ENCODE assay signal across 13 cellular contexts in genomic region chr22:17281026-17281809, GRCh38.
DNase-seq lines count a peak whose midpoint lies in the region; ATAC-seq lines count a peak whose summit lies in the region.
"Had no signal": no experiment of that assay in that cellular context is flagged by ENCODE, and none has a peak within 500 bp of the region (broad histone marks: within the 10 kb centered on the region; RNA-seq: fewer than 3 reads in every experiment).

No MANE protein-coding gene starts in this region.

- ATAC-seq in GM19452 (IDR thresholded peaks at IDR 0.05; ENCODE audit: unreplicated experiment) (peak; percentile 47), T-helper 17 cell (peak; percentile 51), HG02798 (IDR thresholded peaks at IDR 0.05; ENCODE audit: poor library complexity, unreplicated experiment) (no peak)
- ATAC-seq: gastrocnemius medialis had no signal

- peak overlapping the region; percentile 5 for H3K4me3 Mint-ChIP-seq in T-helper 17 cell

- DNase-seq in DMS53 (lab: John Stamatoyannopoulos, UW): peak; percentile 65
- DNase-seq in T-helper 17 cell: no peak
- peak; percentile 4 for DNase-seq in medulla oblongata (ENCODE audit: extremely low spot score)
- DNase-seq in activated gamma-delta T cell treated with Interleukin-2 at 50 U/mL for 16 hours: no peak
- DNase-seq in NCI-H2171 treated with DMSO at 0.1 percent for 48 hours (lab: John Stamatoyannopoulos, UW): no peak
- no peak for DNase-seq in DMS153 treated with DMSO at 0.1 percent for 48 hours (lab: John Stamatoyannopoulos, UW; ENCODE audit: unreplicated experiment)
- DNase-seq: gastrocnemius medialis; IMR-90; nucleus accumbens; RPMI8226; stimulated activated naive CD4-positive, alpha-beta T cell treated with Interleukin-2 at 50 U/mL for 16 hours had no signal

- peaks cover 15% of the 10 kb centered on the region for H3K4me1 Mint-ChIP-seq in T-helper 17 cell

- no peaks in the 10 kb centered on the region for H3K9me3 ChIP-seq in T-helper 17 cell (ENCODE audit: control insufficient read depth, low read length, poor library complexity, severe bottlenecking)
- H3K9me3 ChIP-seq: gastrocnemius medialis had no signal

- peaks cover 1% of the 10 kb centered on the region for H3K27me3 Mint-ChIP-seq in T-helper 17 cell

- no peaks in the 10 kb centered on the region for H3K36me3 Mint-ChIP-seq in T-helper 17 cell (ENCODE audit: low read depth)

- H3K27ac Mint-ChIP-seq in T-helper 17 cell: peak overlapping the region; percentile 48

Comparison
In these comparisons a context has a peak if more than half of its experiments do, and no peak if none do; other contexts are left out.
1. DNase-seq: peak in DMS53 (single experiment) and medulla oblongata (single experiment); none in T-helper 17 cell (0 of 3), activated gamma-delta T cell treated with Interleukin-2 at 50 U/mL for 16 hours (single experiment), NCI-H2171 treated with DMSO at 0.1 percent for 48 hours (single experiment) and DMS153 treated with DMSO at 0.1 percent for 48 hours (single experiment).